Comparison of ENCODE assay signal across 8 cellular contexts in the genomic region with DNA sequence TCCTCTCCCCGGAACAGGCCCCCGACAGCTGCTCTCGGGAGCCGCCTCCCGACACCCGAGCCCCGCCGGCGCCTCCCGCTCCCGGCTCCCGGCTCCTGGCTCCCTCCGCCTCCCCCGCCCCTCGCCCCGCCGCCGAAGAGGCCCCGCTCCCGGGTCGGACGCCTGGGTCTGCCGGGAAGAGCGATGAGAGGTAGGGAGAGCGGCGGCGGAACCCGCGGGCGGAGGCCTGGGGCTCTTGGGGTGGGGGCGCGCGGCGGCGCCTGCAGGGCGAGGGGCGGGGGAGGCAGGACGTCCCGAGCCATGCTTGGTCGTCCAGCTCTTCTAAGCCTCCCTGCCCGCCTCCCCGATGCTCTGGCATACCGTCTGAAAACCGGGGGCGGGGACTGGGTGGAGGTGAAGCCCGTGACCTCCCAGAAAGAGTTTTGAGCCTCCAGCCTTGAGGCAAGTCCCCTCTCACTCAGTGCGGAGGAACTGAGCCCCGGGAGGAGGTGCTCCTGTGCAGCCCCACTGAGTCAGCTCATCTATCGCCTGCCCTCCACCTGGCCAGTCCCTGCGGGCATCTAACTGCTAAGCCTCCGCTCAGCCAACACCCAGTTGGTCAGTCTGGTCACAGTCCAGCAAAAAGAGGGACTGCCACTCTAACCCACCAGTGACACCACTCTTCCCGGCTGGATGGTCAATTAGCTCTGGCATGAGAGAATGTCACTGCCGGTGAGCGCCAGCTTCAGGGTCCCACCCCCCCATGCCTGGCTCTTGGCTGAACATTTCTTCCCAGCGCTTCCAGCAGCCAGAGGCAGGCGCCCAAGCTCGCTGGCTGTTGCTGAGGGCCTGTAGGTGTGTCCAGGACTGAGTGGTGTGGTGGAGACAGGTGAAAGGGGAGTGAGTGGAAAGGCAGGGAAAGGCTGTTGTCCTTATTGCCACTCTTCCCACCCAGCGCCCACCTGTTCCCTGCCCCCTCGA. TPM values are rescaled to one million over a fixed set of nuclear protein-coding genes. Genes with fewer than 3 reads are reported as not detected.
A peak's percentile ranks its signal among the peaks of the same experiment; 100 is the strongest.
DNase-seq lines count a peak whose midpoint lies in the region; ATAC-seq, FAIRE-seq and TF ChIP-seq lines count a peak whose summit lies in the region.

No MANE protein-coding gene starts in this region.

- H3K9me3 ChIP-seq in DND-41 (ENCODE audit: insufficient read depth, low read length, severe bottlenecking) = no peaks in the 10 kb centered on the region
- H3K9me3 ChIP-seq in Karpas-422 (ENCODE audit: low read length) = no peaks in the 10 kb centered on the region
- H3K9me3 ChIP-seq in endothelial cell of umbilical vein (replicated peaks; ENCODE audit: control insufficient read depth, insufficient read depth, low read length) = no peaks in the 10 kb centered on the region
- H3K9me3 ChIP-seq in mononuclear cell (ENCODE audit: low read depth, low read length) = no peaks in the 10 kb centered on the region

- TF ChIP-seq POLR2A in endothelial cell of umbilical vein (IDR thresholded peaks at IDR 0.05; ENCODE audit: low read depth, low read length) = no peak

- H3K4me2 ChIP-seq in DND-41 (ENCODE audit: insufficient read depth, low read length) (peak overlapping the region; percentile 99), Karpas-422 (ENCODE audit: low read depth, low read length, poor library complexity, severe bottlenecking) (peak overlapping the region; percentile 61), endothelial cell of umbilical vein (ENCODE audit: insufficient read depth, low read length) (peak overlapping the region; percentile 10)

- CTCF ChIA-PET in endothelial cell of umbilical vein (lab: Charles Lee) = interaction anchor here (0.7 to 7.0 kb wide), 12 partner anchors 9 to 403 kb away, joined by 3 to 36 read pairs (median 4); partner anchors contain the start of gene VARS2

- no peak for FAIRE-seq in endothelial cell of umbilical vein (lab: Jason Lieb, UNC)
- FAIRE-seq in D721Med (lab: Jason Lieb, UNC) = no peak

- H3K4me1 ChIP-seq in DND-41 (ENCODE audit: insufficient read depth, low read length) (peaks cover 38% of the 10 kb centered on the region), Karpas-422 (ENCODE audit: low read length) (peaks cover 22% of the 10 kb centered on the region), endothelial cell of umbilical vein (ENCODE audit: control insufficient read depth, extremely low read depth, insufficient read depth, low read length) (no peaks in the 10 kb centered on the region), mononuclear cell (ENCODE audit: insufficient read depth, low read length) (peaks cover 28% of the 10 kb centered on the region)

- intact Hi-C loops in endothelial cell of umbilical vein (cut with micrococcal nuclease) = no loop called here

- H3K27me3 ChIP-seq in DND-41 (ENCODE audit: insufficient read depth, low read length, poor library complexity) = no peaks in the 10 kb centered on the region
- H3K27me3 ChIP-seq in Karpas-422 (ENCODE audit: low read length) = no peaks in the 10 kb centered on the region
- peaks cover 0 to 2% of the 10 kb centered on the region in 2 experiments for H3K27me3 ChIP-seq in endothelial cell of umbilical vein (ENCODE audit: control insufficient read depth in 2 of 2, insufficient read depth in 2 of 2, low read length in 2 of 2)
- H3K27me3 ChIP-seq in mononuclear cell (ENCODE audit: insufficient read depth, low read length) = peaks cover 12% of the 10 kb centered on the region

- H3K79me2 ChIP-seq in DND-41 (ENCODE audit: insufficient read depth, low read length) (peaks cover 35% of the 10 kb centered on the region), Karpas-422 (ENCODE audit: low read length) (no peaks in the 10 kb centered on the region), endothelial cell of umbilical vein (ENCODE audit: control insufficient read depth, insufficient read depth, low read length) (no peaks in the 10 kb centered on the region)

- dilution Hi-C loops in endothelial cell of umbilical vein (cut with MboI; ENCODE audit: extremely low pct_ligation_motif_present, low sequenced_read_pairs) = loop anchor here (25.0 kb wide), 1 partner anchor 148 kb away; the partner anchor contains the start of genes FLOT1 and IER3

- no TSS peak for BruUV-seq in endothelial cell of umbilical vein (replicated peaks; lab: Mats Ljungman, UMichigan)

- ATAC-seq in DND-41 (ENCODE audit: insufficient read depth, low read depth) (peak; percentile 60), GM18498 (IDR thresholded peaks at IDR 0.05; ENCODE audit: unreplicated experiment) (no peak)

- H3K9ac ChIP-seq in DND-41 (ENCODE audit: low read depth, low read length) (peak overlapping the region; percentile 70), Karpas-422 (ENCODE audit: low read length) (peak overlapping the region; percentile 41; the same call in 1 of the 2 replicates), endothelial cell of umbilical vein (replicated peaks; ENCODE audit: extremely low read depth, insufficient read depth, low read length) (no peak overlapping the region)

- H4K20me1 ChIP-seq in DND-41 (ENCODE audit: insufficient read depth, low read length) (0 out of 2 replicates have a peak, but pooled peaks cover 4% of the 10 kb centered on the region), Karpas-422 (ENCODE audit: insufficient read depth, low read depth, low read length) (no peaks in the 10 kb centered on the region), endothelial cell of umbilical vein (replicated peaks; ENCODE audit: control insufficient read depth, extremely low read depth, insufficient read depth, low read length) (no peaks in the 10 kb centered on the region)

- DNase-seq in DND-41 (peak; percentile 59), Karpas-422 (peak; percentile 48), endothelial cell of umbilical vein (ENCODE audit: low read depth, low spot score) (no peak), substantia nigra (lab: John Stamatoyannopoulos, UW) (peak in 43 of 49 donors; percentile 27 to 86 (median 63)), D721Med (ENCODE audit: insufficient read length, low spot score) (no peak)
- DNase-seq in activated CD4-positive, alpha-beta T cell treated with anti-CD3 and anti-CD28 coated beads, Interleukin-2, amount 50 U/mL, for 4 hours = peak; percentile 29 to 34

- H3K27ac ChIP-seq in DND-41 (ENCODE audit: low read length) = peak overlapping the region; percentile 72
- no peak overlapping the region for H3K27ac ChIP-seq in Karpas-422 (ENCODE audit: low read length)
- no peak overlapping the region for H3K27ac ChIP-seq in endothelial cell of umbilical vein (ENCODE audit: insufficient read depth, low read depth, low read length)
- peak overlapping the region; percentile 99 for H3K27ac ChIP-seq in substantia nigra (ENCODE audit: low read depth, low read length, poor library complexity, severe bottlenecking)

- POLR2A ChIA-PET in endothelial cell of umbilical vein (lab: Charles Lee) = interaction anchor here (0.6 to 0.7 kb wide), 2 partner anchors 110 to 147 kb away, joined by 6 read pairs; no protein-coding TSS in a partner anchor

- peak overlapping the region; percentile 50 to 88 for H3K4me3 ChIP-seq in DND-41 (ENCODE audit: low read depth in 1 of 2, low read length in 2 of 2)
- H3K4me3 ChIP-seq in Karpas-422 (ENCODE audit: low read length) = peak overlapping the region; percentile 49; the same call in 1 of the 2 replicates
- H3K4me3 ChIP-seq in endothelial cell of umbilical vein (replicated peaks in 1 of 3; ENCODE audit: insufficient read depth in 1 of 3, low read depth in 1 of 3, low read length in 3 of 3) = peak overlapping the region; percentile 22 to 76 (median 47)
- peak overlapping the region; percentile 26 for H3K4me3 ChIP-seq in mononuclear cell (ENCODE audit: low read length)

- peak overlapping the region; percentile 66 for H2AFZ ChIP-seq in DND-41 (ENCODE audit: low read depth, low read length)
- H2AFZ ChIP-seq in Karpas-422 (ENCODE audit: low read length) = no peak overlapping the region
- H2AFZ ChIP-seq in endothelial cell of umbilical vein (ENCODE audit: low read depth, low read length) = peak overlapping the region; percentile 48

- no peaks in the 10 kb centered on the region for H3K9me1 ChIP-seq in endothelial cell of umbilical vein (replicated peaks; ENCODE audit: control insufficient read depth, extremely low read depth, insufficient read depth, low read length)

- H3K9me2 ChIP-seq in Karpas-422 (replicated peaks; ENCODE audit: insufficient read depth, low read length) = no peaks in the 10 kb centered on the region

- TF ChIP-seq CTCF in DND-41 (IDR thresholded peaks at IDR 0.05; ENCODE audit: borderline replicate concordance, extremely low read depth, low read length, poor library complexity, severe bottlenecking) = peak; percentile 7
- TF ChIP-seq CTCF in endothelial cell of umbilical vein (IDR thresholded peaks at IDR 0.05; ENCODE audit: extremely low read depth in 1 of 2, insufficient read depth in 1 of 2, low read depth in 1 of 2, low read length in 2 of 2) = no peak
- no peak for TF ChIP-seq CTCF in D721Med (IDR thresholded peaks at IDR 0.05; ENCODE audit: insufficient read depth, missing control alignments)

- H3K36me3 ChIP-seq in DND-41 (ENCODE audit: insufficient read depth, low read length) = peaks cover 7% of the 10 kb centered on the region
- H3K36me3 ChIP-seq in Karpas-422 (ENCODE audit: insufficient read depth, low read length) = no peaks in the 10 kb centered on the region
- no peaks in the 10 kb centered on the region for H3K36me3 ChIP-seq in endothelial cell of umbilical vein (ENCODE audit: control insufficient read depth in 2 of 2, extremely low read depth in 1 of 2, insufficient read depth in 2 of 2, low read length in 2 of 2)

RNA-seq across cellular contexts. Expression of gene DDR1, which starts 0.5 kb away (rescaled TPM):
- total RNA-seq in Karpas-422 (2014; rRNA removed; shearing (Covaris generic); ENCODE audit: low replicate concordance) = 0.15 and 0.25 TPM in 2 replicates
- 17.7 and 22.9 TPM in 2 replicates for total RNA-seq in endothelial cell of umbilical vein
- polyA plus RNA-seq in endothelial cell of umbilical vein = 8.8 and 10.6 TPM in 2 replicates
- 4.9 and 6.8 TPM in 2 replicates for polyA plus RNA-seq in endothelial cell of umbilical vein (2011; cell fraction: cytosol; rRNA removed)
- polyA plus RNA-seq in endothelial cell of umbilical vein (2011; cell fraction: nucleus; rRNA removed) = 19.8 and 24.8 TPM in 2 replicates
- polyA plus RNA-seq in endothelial cell of umbilical vein (2012) = 8.8 and 14.7 TPM in 2 replicates
- polyA minus RNA-seq in endothelial cell of umbilical vein = 14.7 and 20.9 TPM in 2 replicates
- 31.4 TPM for polyA minus RNA-seq in endothelial cell of umbilical vein (2011; cell fraction: cytosol; rRNA and poly(A)+ RNA removed)
- 7.0 and 10.5 TPM in 2 replicates for polyA minus RNA-seq in endothelial cell of umbilical vein (2011; cell fraction: nucleus; rRNA and poly(A)+ RNA removed)
- 2.5 TPM for total RNA-seq in mononuclear cell

RNA-seq across cellular contexts. Expression of gene GTF2H4, which starts 23.2 kb away (rescaled TPM):
- 21.8 and 23.4 TPM in 2 replicates for total RNA-seq in Karpas-422 (2014; rRNA removed; shearing (Covaris generic); ENCODE audit: low replicate concordance)
- total RNA-seq in endothelial cell of umbilical vein (51.0 and 52.6 TPM in 2 replicates), mononuclear cell (2.8 TPM)
- 40.5 and 40.8 TPM in 2 replicates for polyA plus RNA-seq in endothelial cell of umbilical vein
- 32.2 and 35.5 TPM in 2 replicates for polyA plus RNA-seq in endothelial cell of umbilical vein (2011; cell fraction: cytosol; rRNA removed)
- polyA plus RNA-seq in endothelial cell of umbilical vein (2011; cell fraction: nucleus; rRNA removed) = 184 and 233 TPM in 2 replicates
- polyA plus RNA-seq in endothelial cell of umbilical vein (2012) = 30.4 and 34.4 TPM in 2 replicates
- polyA minus RNA-seq in endothelial cell of umbilical vein = 43.1 and 55.4 TPM in 2 replicates
- 9.6 TPM for polyA minus RNA-seq in endothelial cell of umbilical vein (2011; cell fraction: cytosol; rRNA and poly(A)+ RNA removed)
- 29.4 and 32.4 TPM in 2 replicates for polyA minus RNA-seq in endothelial cell of umbilical vein (2011; cell fraction: nucleus; rRNA and poly(A)+ RNA removed)

RNA-seq across cellular contexts. Expression of gene VARS2, which starts 29.2 kb away (rescaled TPM):
- 42.3 and 50.2 TPM in 2 replicates for total RNA-seq in Karpas-422 (2014; rRNA removed; shearing (Covaris generic); ENCODE audit: low replicate concordance)
- total RNA-seq in endothelial cell of umbilical vein (32.5 and 34.3 TPM in 2 replicates), mononuclear cell (10.0 TPM)
- 17.8 TPM in 2 replicates for polyA plus RNA-seq in endothelial cell of umbilical vein
- polyA plus RNA-seq in endothelial cell of umbilical vein (2011; cell fraction: cytosol; rRNA removed) = 10.1 and 10.8 TPM in 2 replicates
- 150 and 154 TPM in 2 replicates for polyA plus RNA-seq in endothelial cell of umbilical vein (2011; cell fraction: nucleus; rRNA removed)
- 17.6 and 19.1 TPM in 2 replicates for polyA plus RNA-seq in endothelial cell of umbilical vein (2012)
- polyA minus RNA-seq in endothelial cell of umbilical vein = 23.0 and 30.0 TPM in 2 replicates
- polyA minus RNA-seq in endothelial cell of umbilical vein (2011; cell fraction: cytosol; rRNA and poly(A)+ RNA removed) = 9.2 TPM
- polyA minus RNA-seq in endothelial cell of umbilical vein (2011; cell fraction: nucleus; rRNA and poly(A)+ RNA removed) = 15.0 and 20.7 TPM in 2 replicates

RNA-seq across cellular contexts. Expression of gene SFTA2, which starts 47.2 kb away (rescaled TPM):
- not detected in 2 replicates for total RNA-seq in Karpas-422 (2014; rRNA removed; shearing (Covaris generic); ENCODE audit: low replicate concordance)
- total RNA-seq in endothelial cell of umbilical vein (not detected in 2 replicates), mononuclear cell (not detected)
- not detected in 2 replicates for polyA plus RNA-seq in endothelial cell of umbilical vein
- not detected in 2 replicates for polyA plus RNA-seq in endothelial cell of umbilical vein (2011; cell fraction: cytosol; rRNA removed)
- not detected in 2 replicates for polyA plus RNA-seq in endothelial cell of umbilical vein (2011; cell fraction: nucleus; rRNA removed)
- not detected in 2 replicates for polyA plus RNA-seq in endothelial cell of umbilical vein (2012)
- polyA minus RNA-seq in endothelial cell of umbilical vein = not detected in 2 replicates
- not detected for polyA minus RNA-seq in endothelial cell of umbilical vein (2011; cell fraction: cytosol; rRNA and poly(A)+ RNA removed)
- polyA minus RNA-seq in endothelial cell of umbilical vein (2011; cell fraction: nucleus; rRNA and poly(A)+ RNA removed) = not detected in 2 replicates

RNA-seq across cellular contexts. Expression of gene MUCL3, which starts 56.0 kb away (rescaled TPM):
- not detected in 2 replicates for total RNA-seq in Karpas-422 (2014; rRNA removed; shearing (Covaris generic); ENCODE audit: low replicate concordance)
- total RNA-seq in endothelial cell of umbilical vein = not detected in 2 replicates
- polyA plus RNA-seq in endothelial cell of umbilical vein = not detected in 2 replicates
- polyA plus RNA-seq in endothelial cell of umbilical vein (2011; cell fraction: cytosol; rRNA removed) = not detected in 2 replicates
- polyA plus RNA-seq in endothelial cell of umbilical vein (2011; cell fraction: nucleus; rRNA removed) = not detected in 2 replicates
- not detected in 2 replicates for polyA plus RNA-seq in endothelial cell of umbilical vein (2012)
- polyA minus RNA-seq in endothelial cell of umbilical vein = not detected in 2 replicates
- polyA minus RNA-seq in endothelial cell of umbilical vein (2011; cell fraction: cytosol; rRNA and poly(A)+ RNA removed) = not detected
- polyA minus RNA-seq in endothelial cell of umbilical vein (2011; cell fraction: nucleus; rRNA and poly(A)+ RNA removed) = not detected in 2 replicates
- not detected for total RNA-seq in mononuclear cell

Comparison
In these comparisons a context has a peak if more than half of its experiments do, and no peak if none do; other contexts are left out.
1. DNase-seq: peak in DND-41 (single experiment), Karpas-422 (single experiment), activated CD4-positive, alpha-beta T cell treated with anti-CD3 and anti-CD28 coated beads, Interleukin-2, amount 50 U/mL, for 4 hours (2 of 2) and substantia nigra (43 of 49); none in endothelial cell of umbilical vein (single experiment) and D721Med (single experiment).
2. H3K27ac ChIP-seq: peak in DND-41 (single experiment) and substantia nigra (single experiment); none in Karpas-422 (single experiment) and endothelial cell of umbilical vein (single experiment).
3. H3K4me2 ChIP-seq: peak in every context shown above with its lines; median percentile 99 in DND-41; 61 in Karpas-422; 10 in endothelial cell of umbilical vein.
4. Peak in every context shown above with its lines, with median percentiles within 50 percentile points of each other: H3K4me3 ChIP-seq.